8 cellular contexts compared by ENCODE assay signal in the genomic region with DNA sequence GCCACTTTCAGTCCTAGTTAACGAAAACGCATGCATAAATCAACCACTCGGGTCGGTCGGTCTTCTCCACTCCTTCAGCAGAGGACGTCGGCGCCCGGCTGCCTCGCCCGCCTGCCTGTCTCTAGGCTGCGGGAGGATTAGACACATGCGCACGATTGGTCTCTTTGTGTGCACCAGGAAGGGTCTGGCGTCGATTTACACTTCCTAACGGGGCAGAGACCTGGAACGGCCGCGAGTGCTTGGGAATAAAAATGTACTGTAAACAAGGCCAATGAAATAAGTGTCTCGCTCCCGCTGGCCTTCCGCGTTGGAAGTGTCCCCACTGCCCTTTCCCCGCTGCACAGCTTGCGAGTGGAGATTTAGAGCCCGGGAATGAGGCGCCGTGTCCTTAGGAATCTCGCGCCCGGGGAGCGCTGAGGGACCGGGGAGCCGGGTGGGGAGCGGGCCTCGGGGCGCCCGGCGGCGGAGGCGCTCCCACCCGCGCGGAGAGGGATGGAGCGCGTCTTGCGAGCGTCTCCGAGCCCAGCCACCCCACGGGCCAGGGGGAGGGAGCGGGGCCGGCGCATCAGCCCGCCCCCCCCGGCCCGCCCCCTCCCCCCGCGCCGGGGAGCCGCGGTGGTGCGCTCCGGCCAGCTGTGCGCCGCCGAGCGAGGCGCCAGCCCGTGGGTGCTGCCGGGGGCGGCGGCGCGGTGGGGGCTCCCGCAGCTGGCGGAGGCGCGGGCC. TPM values are rescaled to one million over a fixed set of nuclear protein-coding genes. Genes with fewer than 3 reads are reported as not detected.
A peak's percentile ranks its signal among the peaks of the same experiment; 100 is the strongest.
DNase-seq lines count a peak whose midpoint lies in the region; ATAC-seq and TF ChIP-seq lines count a peak whose summit lies in the region.

TSS of gene DOK6 (plus strand) at position 636 of the 723 bp plus-strand sequence.

- no peak for TF ChIP-seq POLR2A in heart left ventricle (IDR thresholded peaks at IDR 0.05)

- H3K4me2 ChIP-seq in parathyroid adenoma (ENCODE audit: low read length) = peak within 1 kb of the TSS; percentile 93

- intact Hi-C loops in heart left ventricle (cut with DNase I) = loop anchor here in 3 of 10 donors (5.0 to 10.0 kb wide), 3 partner anchors 553 to 674 kb away; no protein-coding TSS in a partner anchor

- H2AFZ ChIP-seq in parathyroid adenoma = peak within 1 kb of the TSS; percentile 72

- H3K27me3 ChIP-seq in heart left ventricle (peaks cover 0 to 31% (median 0%) of the 10 kb centered on the region in 9 donors), parathyroid adenoma (ENCODE audit: control insufficient read depth, insufficient read depth, low read length) (no peaks in the 10 kb centered on the region)

- no peak within 1 kb of the TSS for H3K9ac ChIP-seq in parathyroid adenoma

- peak within 1 kb of the TSS; percentile 54 to 84 (median 62) for H3K4me3 ChIP-seq in heart left ventricle
- peak within 1 kb of the TSS; percentile 68 for H3K4me3 ChIP-seq in parathyroid adenoma (ENCODE audit: low read depth, low read length)

- H3K4me1 ChIP-seq in heart left ventricle (peaks cover 0 to 22% (median 1%) of the 10 kb centered on the region in 12 donors), parathyroid adenoma (no peaks in the 10 kb centered on the region)

- H3K79me2 ChIP-seq in parathyroid adenoma = no peaks in the 10 kb centered on the region

- H3K9me3 ChIP-seq in heart left ventricle (no peaks in the 10 kb centered on the region), parathyroid adenoma (ENCODE audit: control insufficient read depth, low read length) (no peaks in the 10 kb centered on the region)

- ATAC-seq in heart left ventricle (peak; percentile 88 to 91 (median 89)), HG02798 (IDR thresholded peaks at IDR 0.05; ENCODE audit: poor library complexity, unreplicated experiment) (no peak)

- no peaks in the 10 kb centered on the region for H3K36me3 ChIP-seq in heart left ventricle
- H3K36me3 ChIP-seq in parathyroid adenoma (ENCODE audit: control insufficient read depth, insufficient read depth, low read length) = no peaks in the 10 kb centered on the region

- DNase-seq in GM13977 (ENCODE audit: low spot score) (peak; percentile 32), NCI-H2107 treated with DMSO at 0.1 percent for 48 hours (lab: John Stamatoyannopoulos, UW; ENCODE audit: unreplicated experiment) (peak; percentile 86), heart left ventricle (peak; percentile 60 to 85 (median 74)), ACHN (no peak), NK-92 (lab: John Stamatoyannopoulos, UW; ENCODE audit: unreplicated experiment) (no peak)

- H3K27ac ChIP-seq in angular gyrus (ENCODE audit: low read depth, low read length) (peak within 1 kb of the TSS; percentile 55), heart left ventricle (peak within 1 kb of the TSS; percentile 30 to 88 (median 80)), parathyroid adenoma (peak within 1 kb of the TSS; percentile 36)

- TF ChIP-seq CTCF in GM13977 (IDR thresholded peaks at IDR 0.05; ENCODE audit: extremely low read depth, insufficient read depth, missing control alignments) (no peak), heart left ventricle (IDR thresholded peaks at IDR 0.05) (no peak), parathyroid adenoma (IDR thresholded peaks at IDR 0.05) (no peak)

- 0 to 1% (median 1%) methylated on average over 20 to 79 of the region's 79 CpGs for WGBS in heart left ventricle, 4 donors

- in situ Hi-C loops in GM13977 (cut with MboI; ENCODE audit: low pct_unique_long_range_greater_than_20kb, low sequenced_read_pairs, unreplicated experiment) = no loop called here
- in situ Hi-C loops in ACHN (cut with HindIII; ENCODE audit: low pct_ligation_motif_present, low pct_unique_long_range_greater_than_20kb, low sequenced_read_pairs) = no loop called here

RNA-seq across cellular contexts. Expression of gene DOK6, which starts in this region (rescaled TPM):
- total RNA-seq in heart left ventricle = 1 to 10 TPM; 2.0 to 9.7 (median 4.4) TPM
- polyA plus RNA-seq in heart left ventricle = 1 to 10 TPM in 1 of 2 donors, under 1 TPM in 1; 0.46 to 1.8 TPM

Comparison
In these comparisons a context has a peak if more than half of its experiments do, and no peak if none do; other contexts are left out.
1. DNase-seq: peak in GM13977 (single experiment), NCI-H2107 treated with DMSO at 0.1 percent for 48 hours (single experiment) and heart left ventricle (5 of 5); none in ACHN (single experiment) and NK-92 (single experiment).
2. Peak in every context shown above with its lines, with median percentiles within 50 percentile points of each other: H3K27ac ChIP-seq.